17 cellular contexts compared by ENCODE assay signal in the genomic region with DNA sequence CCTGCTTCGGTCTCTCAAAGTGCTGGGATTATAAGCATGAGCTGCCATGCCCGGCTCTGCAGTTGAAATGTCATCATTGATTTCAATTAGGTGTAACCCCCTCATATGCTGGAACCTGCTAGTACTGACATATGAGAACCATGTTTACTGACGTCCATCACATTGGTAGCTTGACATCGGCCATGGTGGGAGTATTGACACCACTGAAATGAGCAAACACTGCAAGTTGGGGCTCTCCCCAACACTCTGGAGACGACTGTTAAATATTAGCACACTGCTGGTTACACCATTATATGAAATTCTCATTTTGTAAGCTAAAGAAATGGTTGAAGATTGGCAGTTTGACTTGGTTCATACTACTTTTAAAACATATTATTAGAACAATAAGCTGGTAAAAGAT.
DNase-seq lines count a peak whose midpoint lies in the region; ATAC-seq and TF ChIP-seq lines count a peak whose summit lies in the region.
"Had no signal": no experiment of that assay in that cellular context is flagged by ENCODE, and none has a peak within 500 bp of the region (broad histone marks: within the 10 kb centered on the region; RNA-seq: fewer than 3 reads in every experiment).

No MANE protein-coding gene starts in this region.

- H3K4me3 Mint-ChIP-seq in HFFc6 (no peak overlapping the region), progenitor cell of endocrine pancreas (ENCODE audit: low read depth) (no peak overlapping the region)
- H3K4me3 Mint-ChIP-seq: activated CD8-positive, alpha-beta memory T cell treated with anti-CD3 and anti-CD28 coated beads, Interleukin-2, amount 10 ng/mL, durations not matched to agents 7 days and 5 days; WTC11 had no signal

- H3K9me3 Mint-ChIP-seq in HFFc6 (no peaks in the 10 kb centered on the region), progenitor cell of endocrine pancreas (ENCODE audit: low read depth) (no peaks in the 10 kb centered on the region)
- H3K9me3 Mint-ChIP-seq: WTC11 had no signal

- H3K4me1 Mint-ChIP-seq in HFFc6 (ENCODE audit: low read depth): peaks cover 80% of the 10 kb centered on the region
- H3K4me1 Mint-ChIP-seq in progenitor cell of endocrine pancreas (ENCODE audit: low read depth): peaks cover 12% of the 10 kb centered on the region
- H3K4me1 Mint-ChIP-seq: WTC11 had no signal

- CTCF ChIA-PET in HEK293T (lab: Yijun Ruan, JAX): no interaction called here

- peak; percentile 43 for ATAC-seq in GM19035 (IDR thresholded peaks at IDR 0.05; ENCODE audit: unreplicated experiment)
- peak; percentile 35 for ATAC-seq in HG03066 (IDR thresholded peaks at IDR 0.05; ENCODE audit: low read depth, unreplicated experiment)
- ATAC-seq: activated CD8-positive, alpha-beta memory T cell treated with anti-CD3 and anti-CD28 coated beads, Interleukin-2, amount 10 ng/mL, durations not matched to agents 7 days and 5 days; left lung; WTC11 had no signal

- DNase-seq in HFFc6: no peak
- DNase-seq in progenitor cell of endocrine pancreas (ENCODE audit: low spot score, unreplicated experiment): no peak
- DNase-seq in HEK293T (ENCODE audit: extremely low spot score): no peak
- DNase-seq in GM19240 (ENCODE audit: insufficient read length, low spot score): no peak
- DNase-seq in activated naive CD4-positive, alpha-beta T cell treated with Interleukin-2 at 50 U/mL for 16 hours: no peak
- DNase-seq: activated CD8-positive, alpha-beta memory T cell treated with anti-CD3 and anti-CD28 coated beads, Interleukin-2, amount 10 ng/mL, durations not matched to agents 7 days and 5 days; activated gamma-delta T cell; BE2C; foreskin fibroblast; GF-D8; left lung; NCI-H446; stimulated activated CD4-positive, alpha-beta T cell treated with anti-CD3 and anti-CD28 coated beads, Interleukin-4, amount 100 ng/mL, for 24 hours; T-helper 2 cell had no signal

- H3K27ac Mint-ChIP-seq in HFFc6 (peak overlapping the region; percentile 98; the same call in 1 of the 2 replicates), progenitor cell of endocrine pancreas (peak overlapping the region; percentile 13)
- H3K27ac Mint-ChIP-seq: activated CD8-positive, alpha-beta memory T cell treated with anti-CD3 and anti-CD28 coated beads, Interleukin-2, amount 10 ng/mL, durations not matched to agents 7 days and 5 days; WTC11 had no signal

- peaks cover 51% of the 10 kb centered on the region for H3K36me3 Mint-ChIP-seq in HFFc6 (ENCODE audit: low read depth)
- H3K36me3 Mint-ChIP-seq in progenitor cell of endocrine pancreas (ENCODE audit: insufficient read depth): peaks cover 35% of the 10 kb centered on the region

- no peaks in the 10 kb centered on the region for H3K27me3 Mint-ChIP-seq in HFFc6 (ENCODE audit: insufficient read depth)
- no peaks in the 10 kb centered on the region for H3K27me3 Mint-ChIP-seq in progenitor cell of endocrine pancreas
- H3K27me3 Mint-ChIP-seq: activated CD8-positive, alpha-beta memory T cell treated with anti-CD3 and anti-CD28 coated beads, Interleukin-2, amount 10 ng/mL, durations not matched to agents 7 days and 5 days had no signal

- POLR2A ChIA-PET in HEK293T (lab: Yijun Ruan, JAX): no interaction called here

- TF ChIP-seq CTCF in HFFc6 (IDR thresholded peaks at IDR 0.05): no peak
- no peak for TF ChIP-seq CTCF in progenitor cell of endocrine pancreas (IDR thresholded peaks at IDR 0.05; ENCODE audit: unreplicated experiment)

TF ChIP-seq in HEK293T, 16 proteins besides CTCF, POLR2A, EP300 and RAD21:
- TF ChIP-seq HDGF (IDR thresholded peaks at IDR 0.05; ENCODE audit: borderline replicate concordance): no peak
- no peak for TF ChIP-seq SP1 (IDR thresholded peaks at IDR 0.05)
- no peak for TF ChIP-seq SUZ12 (IDR thresholded peaks at IDR 0.05)
- TF ChIP-seq FOXM1 (IDR thresholded peaks at IDR 0.05; ENCODE audit: borderline replicate concordance): no peak
- TF ChIP-seq ZNF384 (IDR thresholded peaks at IDR 0.05): no peak
- TF ChIP-seq ARNT (IDR thresholded peaks at IDR 0.05): no peak
- no peak for TF ChIP-seq FOXA1 (IDR thresholded peaks at IDR 0.05)
- no peak for TF ChIP-seq TARDBP (IDR thresholded peaks at IDR 0.05)
- TF ChIP-seq CTBP1 (IDR thresholded peaks at IDR 0.05; ENCODE audit: borderline replicate concordance): no peak
- no peak for TF ChIP-seq L3MBTL2 (conservative IDR thresholded peaks at IDR 0.05)
- TF ChIP-seq NFRKB (IDR thresholded peaks at IDR 0.05): no peak
- TF ChIP-seq ELF4 (IDR thresholded peaks at IDR 0.05): no peak
- TF ChIP-seq, protein P1, sequence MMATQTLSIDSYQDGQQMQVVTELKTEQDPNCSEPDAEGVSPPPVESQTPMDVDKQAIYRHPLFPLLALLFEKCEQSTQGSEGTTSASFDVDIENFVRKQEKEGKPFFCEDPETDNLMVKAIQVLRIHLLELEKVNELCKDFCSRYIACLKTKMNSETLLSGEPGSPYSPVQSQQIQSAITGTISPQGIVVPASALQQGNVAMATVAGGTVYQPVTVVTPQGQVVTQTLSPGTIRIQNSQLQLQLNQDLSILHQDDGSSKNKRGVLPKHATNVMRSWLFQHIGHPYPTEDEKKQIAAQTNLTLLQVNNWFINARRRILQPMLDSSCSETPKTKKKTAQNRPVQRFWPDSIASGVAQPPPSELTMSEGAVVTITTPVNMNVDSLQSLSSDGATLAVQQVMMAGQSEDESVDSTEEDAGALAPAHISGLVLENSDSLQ (IDR thresholded peaks at IDR 0.05): no peak
- no peak for TF ChIP-seq BHLHE40 (IDR thresholded peaks at IDR 0.05; ENCODE audit: borderline replicate concordance)
- no peak for TF ChIP-seq FOXK2 (IDR thresholded peaks at IDR 0.05)
- no peak for TF ChIP-seq LEF1 (IDR thresholded peaks at IDR 0.05; ENCODE audit: borderline replicate concordance)
